ENCODE assay signal across 7 cellular contexts in genomic region chr19:45510352-45510751, GRCh38. TPM values are rescaled to one million over a fixed set of nuclear protein-coding genes. Genes with fewer than 3 reads are reported as not detected.
DNase-seq lines count a peak whose midpoint lies in the region; ATAC-seq and TF ChIP-seq lines count a peak whose summit lies in the region.
"Not testable (repeated sequence)": the region's sequence is repeated elsewhere in the genome, so short reads cannot be mapped to it uniquely, and the experiment has no call there.

No MANE protein-coding gene starts in this region.

- H3K27me3 Mint-ChIP-seq in T-helper 17 cell; activated T-helper 2 cell treated with anti-CD3 and anti-CD28 coated beads, Interferon-gamma antibody, Interleukin-2, Interleukin-4, amounts not matched to agents 10 μg/mL and 5 μg/mL and 100 μg/mL, durations not matched to agents 14 hours and 24 hours and 36 hours (ENCODE audit: low read depth); chondrocyte (ENCODE audit: low read depth); natural killer cell treated with Interleukin-12 subunit alpha and Interleukin-12 subunit beta and Interleukin-15 and Interleukin-18, amount 100 ng/mL, for 72 hours; stimulated activated memory B cell treated with anti-CD40 and anti-IgM and Interleukin-4, amounts not matched to agents 10 μg/mL and 1 μg/mL and 100 μg/mL, for 72 hours: not testable (repeated sequence)

- peak overlapping the region; percentile 97 for H3K4me3 Mint-ChIP-seq in T-helper 17 cell
- H3K4me3 Mint-ChIP-seq in activated T-helper 2 cell treated with anti-CD3 and anti-CD28 coated beads, Interferon-gamma antibody, Interleukin-2, Interleukin-4, amounts not matched to agents 10 μg/mL and 5 μg/mL and 100 μg/mL, durations not matched to agents 14 hours and 24 hours and 36 hours (ENCODE audit: low read depth), result peak overlapping the region; percentile 99
- H3K4me3 Mint-ChIP-seq in chondrocyte (ENCODE audit: unreplicated experiment), result peak overlapping the region; percentile 96
- H3K4me3 Mint-ChIP-seq in natural killer cell treated with Interleukin-12 subunit alpha and Interleukin-12 subunit beta and Interleukin-15 and Interleukin-18, amount 100 ng/mL, for 72 hours, result peak overlapping the region; percentile 100
- peak overlapping the region; percentile 91 for H3K4me3 Mint-ChIP-seq in stimulated activated memory B cell treated with anti-CD40 and anti-IgM and Interleukin-4, amounts not matched to agents 10 μg/mL and 1 μg/mL and 100 μg/mL, for 72 hours

- intact Hi-C loops in activated T-helper 2 cell treated with anti-CD3 and anti-CD28 coated beads, Interferon-gamma antibody, Interleukin-2, Interleukin-4, amounts not matched to agents 10 μg/mL and 5 μg/mL and 100 μg/mL, durations not matched to agents 14 hours and 24 hours and 36 hours (cut with micrococcal nuclease); left lung (cut with DNase I): not testable (repeated sequence)

- not testable (repeated sequence) for H3K9me3 Mint-ChIP-seq in activated T-helper 2 cell treated with anti-CD3 and anti-CD28 coated beads, Interferon-gamma antibody, Interleukin-2, Interleukin-4, amounts not matched to agents 10 μg/mL and 5 μg/mL and 100 μg/mL, durations not matched to agents 14 hours and 24 hours and 36 hours; chondrocyte (ENCODE audit: low read depth); natural killer cell treated with Interleukin-12 subunit alpha and Interleukin-12 subunit beta and Interleukin-15 and Interleukin-18, amount 100 ng/mL, for 72 hours; stimulated activated memory B cell treated with anti-CD40 and anti-IgM and Interleukin-4, amounts not matched to agents 10 μg/mL and 1 μg/mL and 100 μg/mL, for 72 hours

- peak overlapping the region; percentile 90 for H3K27ac Mint-ChIP-seq in T-helper 17 cell
- peak overlapping the region; percentile 90 for H3K27ac Mint-ChIP-seq in activated T-helper 2 cell treated with anti-CD3 and anti-CD28 coated beads, Interferon-gamma antibody, Interleukin-2, Interleukin-4, amounts not matched to agents 10 μg/mL and 5 μg/mL and 100 μg/mL, durations not matched to agents 14 hours and 24 hours and 36 hours
- H3K27ac Mint-ChIP-seq in chondrocyte (ENCODE audit: unreplicated experiment), result peak overlapping the region; percentile 70
- H3K27ac Mint-ChIP-seq in natural killer cell treated with Interleukin-12 subunit alpha and Interleukin-12 subunit beta and Interleukin-15 and Interleukin-18, amount 100 ng/mL, for 72 hours, result peak overlapping the region; percentile 85 to 96
- peak overlapping the region; percentile 86 for H3K27ac Mint-ChIP-seq in stimulated activated memory B cell treated with anti-CD40 and anti-IgM and Interleukin-4, amounts not matched to agents 10 μg/mL and 1 μg/mL and 100 μg/mL, for 72 hours

- not testable (repeated sequence) for TF ChIP-seq CTCF in GM06990 (IDR thresholded peaks at IDR 0.05; ENCODE audit: insufficient read depth, low read length, poor library complexity, severe bottlenecking); chondrocyte (IDR thresholded peaks at IDR 0.05); left lung (IDR thresholded peaks at IDR 0.05)

- H3K27ac ChIP-seq in left lung, result peak overlapping the region; percentile 86 to 98

- not testable (repeated sequence) for H3K27me3 ChIP-seq in GM06990 (replicated peaks; ENCODE audit: control insufficient read depth, insufficient read depth, low read length); left lung

- H3K4me1 Mint-ChIP-seq in T-helper 17 cell, result peaks cover 36% of the 10 kb centered on the region
- H3K4me1 Mint-ChIP-seq in activated T-helper 2 cell treated with anti-CD3 and anti-CD28 coated beads, Interferon-gamma antibody, Interleukin-2, Interleukin-4, amounts not matched to agents 10 μg/mL and 5 μg/mL and 100 μg/mL, durations not matched to agents 14 hours and 24 hours and 36 hours (ENCODE audit: low read depth), result peaks cover 44% of the 10 kb centered on the region
- H3K4me1 Mint-ChIP-seq in chondrocyte (ENCODE audit: low read depth), result peaks cover 60% of the 10 kb centered on the region
- peaks cover 35 to 59% of the 10 kb centered on the region in 2 donors for H3K4me1 Mint-ChIP-seq in natural killer cell treated with Interleukin-12 subunit alpha and Interleukin-12 subunit beta and Interleukin-15 and Interleukin-18, amount 100 ng/mL, for 72 hours (ENCODE audit: low read depth in 2 of 2)
- H3K4me1 Mint-ChIP-seq in stimulated activated memory B cell treated with anti-CD40 and anti-IgM and Interleukin-4, amounts not matched to agents 10 μg/mL and 1 μg/mL and 100 μg/mL, for 72 hours, result peaks cover 66% of the 10 kb centered on the region

- not testable (repeated sequence) for DNase-seq in GM06990 (ENCODE audit: extremely low read depth, insufficient read length); T-helper 17 cell; activated T-helper 2 cell treated with anti-CD3 and anti-CD28 coated beads, Interferon-gamma antibody, Interleukin-2, Interleukin-4, amounts not matched to agents 10 μg/mL and 5 μg/mL and 100 μg/mL, durations not matched to agents 14 hours and 24 hours and 36 hours (ENCODE audit: low spot score); chondrocyte (ENCODE audit: low spot score); left lung
- peak; percentile 22 for DNase-seq in natural killer cell treated with Interleukin-12 subunit alpha and Interleukin-12 subunit beta and Interleukin-15 and Interleukin-18, amount 100 ng/mL, for 72 hours (ENCODE audit: low spot score)

- H3K4me1 ChIP-seq in left lung, result peaks cover 27 to 69% of the 10 kb centered on the region in 2 donors

- H3K9me3 ChIP-seq in T-helper 17 cell (ENCODE audit: control insufficient read depth, low read length, poor library complexity, severe bottlenecking); left lung: not testable (repeated sequence)

- H3K4me3 ChIP-seq in GM06990 (replicated peaks; ENCODE audit: low read depth, low read length) (peak overlapping the region; percentile 79), left lung (peak overlapping the region in 1 of 2 donors; percentile 100)

- not testable (repeated sequence) for H3K36me3 Mint-ChIP-seq in T-helper 17 cell (ENCODE audit: low read depth); chondrocyte (ENCODE audit: low read depth)
- peaks cover 43% of the 10 kb centered on the region for H3K36me3 Mint-ChIP-seq in activated T-helper 2 cell treated with anti-CD3 and anti-CD28 coated beads, Interferon-gamma antibody, Interleukin-2, Interleukin-4, amounts not matched to agents 10 μg/mL and 5 μg/mL and 100 μg/mL, durations not matched to agents 14 hours and 24 hours and 36 hours (ENCODE audit: low read depth)
- peaks cover 26% of the 10 kb centered on the region for H3K36me3 Mint-ChIP-seq in natural killer cell treated with Interleukin-12 subunit alpha and Interleukin-12 subunit beta and Interleukin-15 and Interleukin-18, amount 100 ng/mL, for 72 hours
- peaks cover 24% of the 10 kb centered on the region for H3K36me3 Mint-ChIP-seq in stimulated activated memory B cell treated with anti-CD40 and anti-IgM and Interleukin-4, amounts not matched to agents 10 μg/mL and 1 μg/mL and 100 μg/mL, for 72 hours

- ATAC-seq in T-helper 17 cell; left lung; natural killer cell treated with Interleukin-12 subunit alpha and Interleukin-12 subunit beta and Interleukin-15 and Interleukin-18, amount 100 ng/mL, for 72 hours; stimulated activated memory B cell treated with anti-CD40 and anti-IgM and Interleukin-4, amounts not matched to agents 10 μg/mL and 1 μg/mL and 100 μg/mL, for 72 hours: not testable (repeated sequence)

- not testable (repeated sequence) for H3K36me3 ChIP-seq in GM06990 (ENCODE audit: control insufficient read depth, insufficient read depth, low read length); left lung

RNA-seq across cellular contexts. Expression of gene VASP, which starts 3.1 kb away (rescaled TPM):
- total RNA-seq in T-helper 17 cell (100 to 1,000 TPM in 1 of 2 donors, 10 to 100 TPM in 1; 99.7 to 101 TPM), chondrocyte (65.6 to 145 TPM (median 142 TPM) in 3 replicates), left lung (100 to 1,000 TPM; 109 to 220 TPM)
- total RNA-seq in activated T-helper 2 cell treated with anti-CD3 and anti-CD28 coated beads, Interferon-gamma antibody, Interleukin-2, Interleukin-4, amounts not matched to agents 10 μg/mL and 5 μg/mL and 100 μg/mL, durations not matched to agents 14 hours and 24 hours and 36 hours, result 232 and 244 TPM in 2 replicates
- total RNA-seq in natural killer cell treated with Interleukin-12 subunit alpha and Interleukin-12 subunit beta and Interleukin-15 and Interleukin-18, amount 100 ng/mL, for 72 hours, result 100 to 1,000 TPM; 447 to 589 TPM

RNA-seq across cellular contexts. Expression of gene PPM1N, which starts 12.1 kb away (rescaled TPM):
- total RNA-seq in T-helper 17 cell, result 1 to 10 TPM; 3.8 to 8.5 TPM
- total RNA-seq in activated T-helper 2 cell treated with anti-CD3 and anti-CD28 coated beads, Interferon-gamma antibody, Interleukin-2, Interleukin-4, amounts not matched to agents 10 μg/mL and 5 μg/mL and 100 μg/mL, durations not matched to agents 14 hours and 24 hours and 36 hours, result 2.5 and 3.1 TPM in 2 replicates
- 0.52 to 0.63 TPM in 2 of 3 replicates, not detected in the other for total RNA-seq in chondrocyte
- total RNA-seq in left lung, result 1 to 10 TPM in 1 of 2 donors, under 1 TPM in 1; 0.47 to 2.1 TPM
- 1 to 10 TPM; 3.2 to 3.6 TPM for total RNA-seq in natural killer cell treated with Interleukin-12 subunit alpha and Interleukin-12 subunit beta and Interleukin-15 and Interleukin-18, amount 100 ng/mL, for 72 hours

RNA-seq across cellular contexts. Expression of gene RTN2, which starts 13.5 kb away (rescaled TPM):
- total RNA-seq in T-helper 17 cell, result 1 to 10 TPM; 2.3 to 6.2 TPM
- 4.0 and 8.1 TPM in 2 replicates for total RNA-seq in activated T-helper 2 cell treated with anti-CD3 and anti-CD28 coated beads, Interferon-gamma antibody, Interleukin-2, Interleukin-4, amounts not matched to agents 10 μg/mL and 5 μg/mL and 100 μg/mL, durations not matched to agents 14 hours and 24 hours and 36 hours
- 11.5 to 16.0 TPM (median 13.7 TPM) in 3 replicates for total RNA-seq in chondrocyte
- total RNA-seq in left lung, result 10 to 100 TPM in 1 of 2 donors, 1 to 10 TPM in 1; 9.4 to 16.7 TPM
- total RNA-seq in natural killer cell treated with Interleukin-12 subunit alpha and Interleukin-12 subunit beta and Interleukin-15 and Interleukin-18, amount 100 ng/mL, for 72 hours, result 1 to 10 TPM; 5.9 to 7.8 TPM

RNA-seq across cellular contexts. Expression of gene FOSB, which starts 42.6 kb away (rescaled TPM):
- total RNA-seq in T-helper 17 cell (1,000 to 10,000 TPM in 1 of 2 donors, 100 to 1,000 TPM in 1; 967 to 2,209 TPM), chondrocyte (25.5 to 50.9 TPM (median 43.8 TPM) in 3 replicates), left lung (10 to 100 TPM in 1 of 2 donors, 1 to 10 TPM in 1; 7.1 to 20.4 TPM)
- total RNA-seq in activated T-helper 2 cell treated with anti-CD3 and anti-CD28 coated beads, Interferon-gamma antibody, Interleukin-2, Interleukin-4, amounts not matched to agents 10 μg/mL and 5 μg/mL and 100 μg/mL, durations not matched to agents 14 hours and 24 hours and 36 hours, result 10.2 and 10.9 TPM in 2 replicates
- 10 to 100 TPM; 16.3 to 18.0 TPM for total RNA-seq in natural killer cell treated with Interleukin-12 subunit alpha and Interleukin-12 subunit beta and Interleukin-15 and Interleukin-18, amount 100 ng/mL, for 72 hours
